Comparison of ENCODE assay signal across 13 cellular contexts in genomic region chr7:134561616-134562015, GRCh38. TPM values are rescaled to one million over a fixed set of nuclear protein-coding genes. Genes with fewer than 3 reads are reported as not detected.
DNase-seq lines count a peak whose midpoint lies in the region; ATAC-seq and TF ChIP-seq lines count a peak whose summit lies in the region.
"Not testable (repeated sequence)": the region's sequence is repeated elsewhere in the genome, so short reads cannot be mapped to it uniquely, and the experiment has no call there.
"Had no signal": no experiment of that assay in that cellular context is flagged by ENCODE, and none has a peak within 500 bp of the region (broad histone marks: within the 10 kb centered on the region; RNA-seq: fewer than 3 reads in every experiment).

No MANE protein-coding gene starts in this region.

- not testable (repeated sequence) for H3K79me2 ChIP-seq in mammary epithelial cell (ENCODE audit: insufficient read depth, low read length)

- TF ChIP-seq CTCF in RWPE2 (IDR thresholded peaks at IDR 0.05; ENCODE audit: poor library complexity, severe bottlenecking); mammary epithelial cell (conservative IDR thresholded peaks at IDR 0.05 in 1 of 2, IDR thresholded peaks at IDR 0.05 in 1 of 2; ENCODE audit: extremely low read depth in 1 of 2, insufficient read depth in 1 of 2, low read depth in 1 of 2, low read length in 2 of 2); mesothelial cell of epicardium (IDR thresholded peaks at IDR 0.05; ENCODE audit: unreplicated experiment): not testable (repeated sequence)

- not testable (repeated sequence) for H3K27me3 ChIP-seq in BLaER1 treated with 17β-estradiol and CSF1 and Interleukin-3, amounts not matched to agents 10 nM and 100 nM; RWPE2 (ENCODE audit: insufficient read depth, poor library complexity, severe bottlenecking); mammary epithelial cell (ENCODE audit: insufficient read depth, low read length)

- WGBS in mammary epithelial cell (ENCODE audit: low coverage, missing lambda C conversion rate) = 31% methylated on average over 5 of the region's 5 CpGs

- intact Hi-C loops in mammary epithelial cell (cut with micrococcal nuclease) = not testable (repeated sequence)

- not testable (repeated sequence) for BruUV-seq in mammary epithelial cell (replicated peaks; lab: Mats Ljungman, UMichigan)

- H3K4me1 ChIP-seq in BLaER1 treated with 17β-estradiol and CSF1 and Interleukin-3, amounts not matched to agents 10 nM and 100 nM = peaks cover 4 to 22% (median 14%) of the 10 kb centered on the region in 10 experiments; a peak in 16 of 20 replicates
- peaks cover 27% of the 10 kb centered on the region for H3K4me1 ChIP-seq in RWPE2 (ENCODE audit: insufficient read depth, poor library complexity, severe bottlenecking)
- peaks cover 27% of the 10 kb centered on the region for H3K4me1 ChIP-seq in mammary epithelial cell (ENCODE audit: insufficient read depth, low read length)

- not testable (repeated sequence) for H4K20me1 ChIP-seq in BLaER1 treated with 17β-estradiol and CSF1 and Interleukin-3, amounts not matched to agents 10 nM and 100 nM; mammary epithelial cell (ENCODE audit: insufficient read depth, low read length)

- H3K4me3 ChIP-seq in BLaER1 treated with 17β-estradiol and CSF1 and Interleukin-3, amounts not matched to agents 10 nM and 100 nM = peak overlapping the region in 1 of 10 experiments; percentile 4; a peak in 1 of 20 replicates
- H3K4me3 ChIP-seq in RWPE2 (ENCODE audit: severe bottlenecking); mammary epithelial cell (replicated peaks in 1 of 3; ENCODE audit: insufficient read depth in 1 of 3, low read depth in 2 of 3, low read length in 3 of 3): not testable (repeated sequence)

- H3K4me2 ChIP-seq in BLaER1 treated with 17β-estradiol and CSF1 and Interleukin-3, amounts not matched to agents 10 nM and 100 nM = peak overlapping the region; percentile 3 to 61 (median 43); a peak in 14 of 22 replicates
- peak overlapping the region; percentile 41 for H3K4me2 ChIP-seq in mammary epithelial cell (ENCODE audit: insufficient read depth, low read depth, low read length)

- H3K36me3 ChIP-seq in BLaER1 treated with 17β-estradiol and CSF1 and Interleukin-3, amounts not matched to agents 10 nM and 100 nM; RWPE2 (ENCODE audit: low read depth); mammary epithelial cell (ENCODE audit: insufficient read depth, low read length): not testable (repeated sequence)

- H3K9me3 ChIP-seq in BLaER1 treated with 17β-estradiol and CSF1 and Interleukin-3, amounts not matched to agents 10 nM and 100 nM (replicated peaks in 1 of 11) = peaks cover 49 to 78% (median 66%) of the 10 kb centered on the region in 11 experiments
- H3K9me3 ChIP-seq in RWPE2 (ENCODE audit: severe bottlenecking) = not testable (repeated sequence)
- H3K9me3 ChIP-seq in mammary epithelial cell (replicated peaks; ENCODE audit: insufficient read depth, low read length) = peaks cover 16% of the 10 kb centered on the region

- H3K27me3 Mint-ChIP-seq in activated naive CD4-positive, alpha-beta T cell treated with anti-CD3 and anti-CD28 coated beads, Interleukin-2, amount 10 ng/mL, durations not matched to agents 7 days and 5 days; mesothelial cell of epicardium (ENCODE audit: low read depth); stimulated activated naive CD8-positive, alpha-beta T cell treated with anti-CD3 and anti-CD28 coated beads, Interleukin-15, amount 100 ng/mL, for 72 hours: not testable (repeated sequence)

- peaks cover 15% of the 10 kb centered on the region for H3K9me3 Mint-ChIP-seq in activated naive CD4-positive, alpha-beta T cell treated with anti-CD3 and anti-CD28 coated beads, Interleukin-2, amount 10 ng/mL, durations not matched to agents 7 days and 5 days
- not testable (repeated sequence) for H3K9me3 Mint-ChIP-seq in mesothelial cell of epicardium
- H3K9me3 Mint-ChIP-seq in stimulated activated naive CD8-positive, alpha-beta T cell treated with anti-CD3 and anti-CD28 coated beads, Interleukin-15, amount 100 ng/mL, for 72 hours = peaks cover 7 to 24% of the 10 kb centered on the region in 2 donors

- CTCF ChIA-PET in activated naive CD4-positive, alpha-beta T cell treated with anti-CD3 and anti-CD28 coated beads, Interleukin-2, amount 10 ng/mL, durations not matched to agents 7 days and 5 days (lab: Charles Lee) = interaction anchor here (0.6 kb wide), 1 partner anchor 40 kb away, joined by 3 read pairs; no protein-coding TSS in a partner anchor
- CTCF ChIA-PET in mammary epithelial cell (lab: Charles Lee; ENCODE audit: low non-redundant PET) = not testable (repeated sequence)

- peak overlapping the region; percentile 36 for H2AFZ ChIP-seq in mammary epithelial cell (ENCODE audit: low read depth, low read length)

- peak overlapping the region in 5 of 11 experiments; percentile 5 to 39 (median 33); a peak in 3 of 22 replicates for H3K9ac ChIP-seq in BLaER1 treated with 17β-estradiol and CSF1 and Interleukin-3, amounts not matched to agents 10 nM and 100 nM
- H3K9ac ChIP-seq in mammary epithelial cell (ENCODE audit: insufficient read depth, low read length) = not testable (repeated sequence)

- not testable (repeated sequence) for H3K4me1 Mint-ChIP-seq in activated naive CD4-positive, alpha-beta T cell treated with anti-CD3 and anti-CD28 coated beads, Interleukin-2, amount 10 ng/mL, durations not matched to agents 7 days and 5 days; stimulated activated naive CD8-positive, alpha-beta T cell treated with anti-CD3 and anti-CD28 coated beads, Interleukin-15, amount 100 ng/mL, for 72 hours
- H3K4me1 Mint-ChIP-seq in mesothelial cell of epicardium = peaks cover 53% of the 10 kb centered on the region

- ATAC-seq in RWPE2 (ENCODE audit: low read depth) (peak; percentile 84), esophagus mucosa (peak; percentile 90)
- peak; percentile 28 for ATAC-seq in stimulated activated naive CD8-positive, alpha-beta T cell treated with anti-CD3 and anti-CD28 coated beads, Interleukin-15, amount 100 ng/mL, for 72 hours

- DNase-seq in NCI-H2171 treated with DMSO at 0.1 percent for 48 hours (lab: John Stamatoyannopoulos, UW) = peak; percentile 65
- DNase-seq in RWPE2 (ENCODE audit: low spot score); activated naive CD4-positive, alpha-beta T cell treated with anti-CD3 and anti-CD28 coated beads, Interleukin-2, amount 10 ng/mL, durations not matched to agents 7 days and 5 days; mesothelial cell of epicardium (ENCODE audit: low spot score in 2 of 2, unreplicated experiment in 2 of 2); stimulated activated naive CD8-positive, alpha-beta T cell treated with anti-CD3 and anti-CD28 coated beads, Interleukin-15, amount 100 ng/mL, for 72 hours: not testable (repeated sequence)
- DNase-seq in mammary epithelial cell = peak; percentile 78

- peak overlapping the region in 9 of 11 experiments; percentile 50 to 77 (median 69); a peak in 18 of 22 replicates for H3K27ac ChIP-seq in BLaER1 treated with 17β-estradiol and CSF1 and Interleukin-3, amounts not matched to agents 10 nM and 100 nM
- H3K27ac ChIP-seq in RWPE2 (ENCODE audit: poor library complexity, severe bottlenecking) (peak overlapping the region; percentile 80), mammary epithelial cell (ENCODE audit: insufficient read depth, low read depth, low read length) (peak overlapping the region; percentile 79)

- in situ Hi-C loops in mammary epithelial cell (cut with MboI; ENCODE audit: low sequenced_read_pairs in 2 of 2) = not testable (repeated sequence)

- dilution Hi-C loops in mammary epithelial cell (cut with HindIII; ENCODE audit: low sequenced_read_pairs) = not testable (repeated sequence)

- H3K36me3 Mint-ChIP-seq in activated naive CD4-positive, alpha-beta T cell treated with anti-CD3 and anti-CD28 coated beads, Interleukin-2, amount 10 ng/mL, durations not matched to agents 7 days and 5 days; mesothelial cell of epicardium: not testable (repeated sequence)

- not testable (repeated sequence) for H3K4me3 Mint-ChIP-seq in activated naive CD4-positive, alpha-beta T cell treated with anti-CD3 and anti-CD28 coated beads, Interleukin-2, amount 10 ng/mL, durations not matched to agents 7 days and 5 days; mesothelial cell of epicardium
- H3K4me3 Mint-ChIP-seq in stimulated activated naive CD8-positive, alpha-beta T cell treated with anti-CD3 and anti-CD28 coated beads, Interleukin-15, amount 100 ng/mL, for 72 hours = peak overlapping the region; percentile 11 to 29

- peak overlapping the region; percentile 29 for H3K27ac Mint-ChIP-seq in activated naive CD4-positive, alpha-beta T cell treated with anti-CD3 and anti-CD28 coated beads, Interleukin-2, amount 10 ng/mL, durations not matched to agents 7 days and 5 days
- H3K27ac Mint-ChIP-seq in mesothelial cell of epicardium = peak overlapping the region; percentile 6
- not testable (repeated sequence) for H3K27ac Mint-ChIP-seq in stimulated activated naive CD8-positive, alpha-beta T cell treated with anti-CD3 and anti-CD28 coated beads, Interleukin-15, amount 100 ng/mL, for 72 hours

RNA-seq across cellular contexts. Expression of gene AKR1B15, which starts 12.7 kb away (rescaled TPM):
- total RNA-seq in mammary epithelial cell = not detected
- polyA plus RNA-seq in mammary epithelial cell = not detected
- not detected for polyA minus RNA-seq in mammary epithelial cell
- total RNA-seq in esophagus mucosa = 35.1 TPM
- total RNA-seq in mesothelial cell of epicardium = 1.7 to 1.9 TPM (median 1.8 TPM) in 3 replicates
- total RNA-seq: H7, Right ventricle myocardium inferior, SJCRH30 had no signal
- polyA plus RNA-seq: CD14-positive monocyte, IgD-negative memory B cell had no signal

RNA-seq across cellular contexts. Expression of gene AKR1B10, which starts 34.2 kb away (rescaled TPM):
- total RNA-seq in mammary epithelial cell = 1 to 10 TPM; 1.0 to 1.7 TPM
- 4.7 TPM for polyA plus RNA-seq in mammary epithelial cell
- 0.83 TPM for polyA minus RNA-seq in mammary epithelial cell
- total RNA-seq in esophagus mucosa = 411 TPM
- 0.29 to 0.31 TPM in 2 of 3 replicates, not detected in the other for total RNA-seq in mesothelial cell of epicardium
- total RNA-seq: H7, Right ventricle myocardium inferior had no signal
- polyA plus RNA-seq: CD14-positive monocyte, IgD-negative memory B cell had no signal

Comparison
In these comparisons a context has a peak if more than half of its experiments do, and no peak if none do; other contexts are left out.
1. ATAC-seq: peak in every context shown above with its lines; median percentile 90 in esophagus mucosa; 84 in RWPE2; 28 in stimulated activated naive CD8-positive, alpha-beta T cell treated with anti-CD3 and anti-CD28 coated beads, Interleukin-15, amount 100 ng/mL, for 72 hours.
2. RNA of gene AKR1B15, which starts 12.7 kb away (total RNA-seq): 35.1 TPM in esophagus mucosa (single experiment); 1.7 to 1.9 TPM in mesothelial cell of epicardium and not detected in mammary epithelial cell; every median in the first group is over 10 times any median in the second.
3. RNA of gene AKR1B10, which starts 34.2 kb away (total RNA-seq): 411 TPM in esophagus mucosa (single experiment); 1.0 to 1.7 TPM in mammary epithelial cell and 0.29 to 0.31 TPM in mesothelial cell of epicardium; every median in the first group is over 100 times any median in the second.
4. Peak in every context shown above with its lines, with median percentiles within 50 percentile points of each other: H3K27ac ChIP-seq.